ENCODE assay signal across 8 cellular contexts in genomic region chr4:172830295-172830764, GRCh38.
DNase-seq lines count a peak whose midpoint lies in the region; ATAC-seq, FAIRE-seq and TF ChIP-seq lines count a peak whose summit lies in the region.

No MANE protein-coding gene starts in this region.

- no peak overlapping the region for H3K4me2 ChIP-seq in osteoblast (ENCODE audit: insufficient read depth, low read length)

- H3K4me1 ChIP-seq in osteoblast (ENCODE audit: insufficient read depth, low read length): no peaks in the 10 kb centered on the region

- no peaks in the 10 kb centered on the region for H4K20me1 ChIP-seq in osteoblast (ENCODE audit: insufficient read depth, low read length)

- H3K9me3 ChIP-seq in osteoblast (ENCODE audit: low read depth, low read length): no peaks in the 10 kb centered on the region

- DNase-seq in NB4 (ENCODE audit: low read depth): peak; percentile 21
- DNase-seq in cerebellum (ENCODE audit: low spot score): peak; percentile 10
- no peak for DNase-seq in osteoblast (ENCODE audit: insufficient read length, low spot score, missing footprints)

- FAIRE-seq in G401.6 (lab: Jason Lieb, UNC): peak; percentile 73

- no peak for TF ChIP-seq CTCF in NB4 (IDR thresholded peaks at IDR 0.05; ENCODE audit: low read depth, low read length)
- TF ChIP-seq CTCF in osteoblast (IDR thresholded peaks at IDR 0.05; ENCODE audit: extremely low read depth, low read depth, low read length): peak; percentile 56

- H3K36me3 ChIP-seq in osteoblast (ENCODE audit: insufficient read depth, low read length): no peaks in the 10 kb centered on the region

- no peak overlapping the region for H3K27ac ChIP-seq in osteoblast (ENCODE audit: low read depth, low read length)

- peak overlapping the region; percentile 59 for H2AFZ ChIP-seq in osteoblast (ENCODE audit: low read length)

- ATAC-seq in GM21526 (IDR thresholded peaks at IDR 0.05; ENCODE audit: low FRiP score, unreplicated experiment): no peak
- no peak for ATAC-seq in HG03521 (IDR thresholded peaks at IDR 0.05; ENCODE audit: unreplicated experiment)
- ATAC-seq in GM21619 (IDR thresholded peaks at IDR 0.05; ENCODE audit: unreplicated experiment): no peak
- no peak for ATAC-seq in GM21367 (IDR thresholded peaks at IDR 0.05; ENCODE audit: unreplicated experiment)

- no peaks in the 10 kb centered on the region for H3K79me2 ChIP-seq in osteoblast (ENCODE audit: insufficient read depth, low read length)

- H3K27me3 ChIP-seq in osteoblast (ENCODE audit: insufficient read depth, low read length): no peaks in the 10 kb centered on the region

- TF ChIP-seq POLR2A in NB4 (IDR thresholded peaks at IDR 0.05; ENCODE audit: extremely low read depth, insufficient read length): no peak

- H3K4me3 ChIP-seq in NB4 (ENCODE audit: low read depth, low read length) (no peak overlapping the region), osteoblast (ENCODE audit: insufficient read depth, low read length) (no peak overlapping the region)
